ENCODE assay signal across 8 cellular contexts in the genomic region with DNA sequence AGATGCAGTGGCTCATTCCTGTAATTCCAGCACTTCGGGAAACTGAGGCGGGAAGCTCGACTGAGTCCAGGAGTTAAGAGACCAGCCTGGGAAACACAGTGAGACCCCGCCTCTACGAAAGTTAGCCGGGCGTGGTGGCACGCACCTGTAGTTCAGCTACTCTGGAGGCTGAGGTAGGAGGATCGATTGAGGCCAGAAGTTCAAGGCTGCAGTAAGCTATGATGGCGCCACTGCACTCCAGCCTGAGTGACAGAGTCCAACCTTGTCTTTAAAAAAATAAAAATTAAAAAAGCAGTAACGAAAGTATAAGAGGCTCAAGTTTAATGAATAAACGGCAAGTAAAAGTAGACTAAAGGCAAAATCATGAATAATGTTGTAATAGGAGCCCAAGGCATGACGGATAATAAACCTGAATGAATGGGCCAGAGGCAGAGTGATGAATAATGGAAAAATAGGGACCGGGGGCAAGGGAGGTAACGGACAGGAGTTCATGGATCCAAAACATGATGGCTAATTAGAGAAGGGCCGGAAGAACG. TPM values are rescaled to one million over a fixed set of nuclear protein-coding genes. Genes with fewer than 3 reads are reported as not detected.
A peak's percentile ranks its signal among the peaks of the same experiment; 100 is the strongest.
DNase-seq lines count a peak whose midpoint lies in the region; ATAC-seq and TF ChIP-seq lines count a peak whose summit lies in the region.

No MANE protein-coding gene starts in this region.

- H3K9me2 ChIP-seq in Loucy (replicated peaks; ENCODE audit: low read depth, low read length), result no peaks in the 10 kb centered on the region

- no peak for TF ChIP-seq CTCF in AG09309 (IDR thresholded peaks at IDR 0.05; ENCODE audit: control insufficient read depth, insufficient read depth, low read depth, low read length, missing control alignments)
- no peak for TF ChIP-seq CTCF in Loucy (conservative IDR thresholded peaks at IDR 0.05; ENCODE audit: low read length)

- peaks cover 15% of the 10 kb centered on the region for H4K20me1 ChIP-seq in Loucy (ENCODE audit: insufficient read depth, low read length, poor library complexity, severe bottlenecking)

- no peaks in the 10 kb centered on the region for H3K9me3 ChIP-seq in Loucy (ENCODE audit: insufficient read depth, low read depth, low read length)

- H3K4me3 ChIP-seq in AG09309 (ENCODE audit: control insufficient read depth, low read depth, low read length) (peak overlapping the region; percentile 70), Loucy (ENCODE audit: low read length, poor library complexity, severe bottlenecking) (peak overlapping the region; percentile 70)

- peaks cover 24% of the 10 kb centered on the region for H3K4me1 ChIP-seq in Loucy (ENCODE audit: insufficient read depth, low read length, poor library complexity, severe bottlenecking)

- H3K4me2 ChIP-seq in Loucy (ENCODE audit: low read depth, low read length, poor library complexity, severe bottlenecking), result peak overlapping the region; percentile 74

- H3K9me3 Mint-ChIP-seq in dendritic cell treated with granulocyte-macrophage colony-stimulating factor and Interleukin-4, amounts not matched to agents 40 ng/mL and 50 ng/mL, for 4 days, result no peaks in the 10 kb centered on the region
- peaks cover 0 to 4% (median 0%) of the 10 kb centered on the region in 7 donors for H3K9me3 Mint-ChIP-seq in naive B cell

- peak overlapping the region; percentile 29 for H2AFZ ChIP-seq in Loucy (ENCODE audit: low read length)

- peaks cover 15% of the 10 kb centered on the region; the same call in 1 of the 2 replicates for H3K36me3 ChIP-seq in Loucy (ENCODE audit: insufficient read depth, low read length)

- H3K27me3 Mint-ChIP-seq in dendritic cell treated with granulocyte-macrophage colony-stimulating factor and Interleukin-4, amounts not matched to agents 40 ng/mL and 50 ng/mL, for 4 days, result no peaks in the 10 kb centered on the region
- no peaks in the 10 kb centered on the region for H3K27me3 Mint-ChIP-seq in naive B cell

- no peak for ATAC-seq in naive B cell (ENCODE audit: low read depth in 2 of 2)
- ATAC-seq in HG03280 (IDR thresholded peaks at IDR 0.05; ENCODE audit: unreplicated experiment), result no peak
- ATAC-seq in GM18858 (IDR thresholded peaks at IDR 0.05; ENCODE audit: unreplicated experiment), result no peak

- no peaks in the 10 kb centered on the region for H3F3A ChIP-seq in Loucy (ENCODE audit: low read depth)

- peak overlapping the region; percentile 80 for H3K4me3 Mint-ChIP-seq in dendritic cell treated with granulocyte-macrophage colony-stimulating factor and Interleukin-4, amounts not matched to agents 40 ng/mL and 50 ng/mL, for 4 days
- H3K4me3 Mint-ChIP-seq in naive B cell, result peak overlapping the region; percentile 75 to 95 (median 89)

- peak overlapping the region; percentile 87 for H3K27ac Mint-ChIP-seq in dendritic cell treated with granulocyte-macrophage colony-stimulating factor and Interleukin-4, amounts not matched to agents 40 ng/mL and 50 ng/mL, for 4 days
- H3K27ac Mint-ChIP-seq in naive B cell, result peak overlapping the region; percentile 82 to 95 (median 86)

- peaks cover 79% of the 10 kb centered on the region for H3K36me3 Mint-ChIP-seq in dendritic cell treated with granulocyte-macrophage colony-stimulating factor and Interleukin-4, amounts not matched to agents 40 ng/mL and 50 ng/mL, for 4 days (ENCODE audit: low read depth)
- peaks cover 0 to 5% of the 10 kb centered on the region in 2 donors for H3K36me3 Mint-ChIP-seq in naive B cell

- H3K4me1 Mint-ChIP-seq in dendritic cell treated with granulocyte-macrophage colony-stimulating factor and Interleukin-4, amounts not matched to agents 40 ng/mL and 50 ng/mL, for 4 days (ENCODE audit: low read depth), result peaks cover 35% of the 10 kb centered on the region
- peaks cover 29 to 36% (median 35%) of the 10 kb centered on the region in 3 donors for H3K4me1 Mint-ChIP-seq in naive B cell

- peaks cover 33% of the 10 kb centered on the region for H3K79me2 ChIP-seq in Loucy (ENCODE audit: insufficient read depth, low read length)

- intact Hi-C loops in dendritic cell treated with granulocyte-macrophage colony-stimulating factor and Interleukin-4, amounts not matched to agents 40 ng/mL and 50 ng/mL, for 4 days (cut with micrococcal nuclease), result loop anchor here (1.0 to 2.0 kb wide), 3 partner anchors 21 to 65 kb away; a partner anchor contains a TSS

- peak overlapping the region; percentile 64 for H3K9ac ChIP-seq in Loucy (ENCODE audit: low read depth, low read length, poor library complexity, severe bottlenecking)

- DNase-seq in AG09309 (ENCODE audit: low read depth) (no peak), naive B cell (no peak), hypothalamus (lab: John Stamatoyannopoulos, UW) (no peak), kidney tubule cell (ENCODE audit: low spot score) (no peak)

- H3K27me3 ChIP-seq in Loucy (ENCODE audit: insufficient read depth, low read length, poor library complexity, severe bottlenecking), result no peaks in the 10 kb centered on the region

RNA-seq across cellular contexts. Expression of a gene that starts 1.2 kb away (rescaled TPM):
- 10 to 100 TPM; 21.3 to 36.2 (median 25.8) TPM for polyA plus RNA-seq in naive B cell (ENCODE audit: low read depth in 6 of 6)

RNA-seq across cellular contexts. Expression of a gene that starts 15.7 kb away (rescaled TPM):
- polyA plus RNA-seq in naive B cell (ENCODE audit: low read depth in 6 of 6), result not detected

RNA-seq across cellular contexts. Expression of a gene that starts 24.5 kb away (rescaled TPM):
- not detected for polyA plus RNA-seq in naive B cell (ENCODE audit: low read depth in 6 of 6)

RNA-seq across cellular contexts. Expression of a gene that starts 43.8 kb away (rescaled TPM):
- polyA plus RNA-seq in naive B cell (ENCODE audit: low read depth in 6 of 6), result not detected

RNA-seq across cellular contexts. Expression of a gene that starts 52.1 kb away (rescaled TPM):
- not detected for polyA plus RNA-seq in naive B cell (ENCODE audit: low read depth in 6 of 6)
